In genomic region chr15:39777497-39777896, GRCh38 we compare ENCODE assay signal across 31 cellular contexts. TPM values are rescaled to one million over a fixed set of nuclear protein-coding genes. Genes with fewer than 3 reads are reported as not detected.
DNase-seq lines count a peak whose midpoint lies in the region; ATAC-seq, FAIRE-seq and TF ChIP-seq lines count a peak whose summit lies in the region.
"Had no signal": no experiment of that assay in that cellular context is flagged by ENCODE, and none has a peak within 500 bp of the region (broad histone marks: within the 10 kb centered on the region; RNA-seq: fewer than 3 reads in every experiment).

No MANE protein-coding gene starts in this region.

- no peak overlapping the region for H3K4me3 Mint-ChIP-seq in activated T-helper 17 cell treated with anti-CD3 and anti-CD28 coated beads, Interleukin-2, amount 50 U/mL, for 72 hours
- H3K4me3 Mint-ChIP-seq: activated B cell treated with CpG ODN at 0.5 μM for 24 hours; activated naive CD4-positive, alpha-beta T cell treated with anti-CD3 and anti-CD28 coated beads, Interleukin-2, amount 10 ng/mL, durations not matched to agents 7 days and 5 days; CD4-positive, alpha-beta T cell; natural killer cell treated with Interleukin-12 subunit alpha and Interleukin-12 subunit beta and Interleukin-15 and Interleukin-18, amount 100 ng/mL, for 72 hours had no signal

- H3K27ac ChIP-seq in HepG2 (ENCODE audit: extremely low read length, insufficient read depth, low read length) (no peak overlapping the region), right lobe of liver (no peak overlapping the region), iPS-18a (ENCODE audit: low read length) (peak overlapping the region; percentile 43), PC-3 (ENCODE audit: low read length) (no peak overlapping the region)
- H3K27ac ChIP-seq: breast epithelium, epithelial cell of prostate, lower lobe of right lung, Peyer's patch, sigmoid colon, testis, uterus had no signal

- peaks cover 24% of the 10 kb centered on the region for H3K4me1 ChIP-seq in HepG2 (ENCODE audit: insufficient read depth, low read length)
- H3K4me1 ChIP-seq in right lobe of liver, result no peaks in the 10 kb centered on the region
- peaks cover 12% of the 10 kb centered on the region for H3K4me1 ChIP-seq in iPS-18a (ENCODE audit: control insufficient read depth, low read depth, low read length)
- peaks cover 8% of the 10 kb centered on the region for H3K4me1 ChIP-seq in PC-3 (ENCODE audit: insufficient read depth, low read length)
- H3K4me1 ChIP-seq: breast epithelium, Peyer's patch, testis had no signal

- H3K9me2 ChIP-seq in PC-3 (replicated peaks; ENCODE audit: low read length), result no peaks in the 10 kb centered on the region

- no peaks in the 10 kb centered on the region for H4K20me1 ChIP-seq in HepG2 (ENCODE audit: insufficient read depth, low read length)
- no peaks in the 10 kb centered on the region for H4K20me1 ChIP-seq in PC-3 (ENCODE audit: low read length)

- H3K27me3 Mint-ChIP-seq in activated T-helper 17 cell treated with anti-CD3 and anti-CD28 coated beads, Interleukin-2, amount 50 U/mL, for 72 hours, result peaks cover 3% of the 10 kb centered on the region
- H3K27me3 Mint-ChIP-seq: CD4-positive, alpha-beta T cell had no signal

- H3K9ac ChIP-seq in HepG2 (ENCODE audit: insufficient read depth, low read depth, low read length) (no peak overlapping the region), iPS-18a (ENCODE audit: low read length) (no peak overlapping the region), PC-3 (ENCODE audit: low read length) (no peak overlapping the region)

- no peak for TF ChIP-seq POLR2A in HepG2 (IDR thresholded peaks at IDR 0.05; ENCODE audit: insufficient read depth in 1 of 2, low read depth in 2 of 2, low read length in 2 of 2)
- TF ChIP-seq POLR2A in right lobe of liver (IDR thresholded peaks at IDR 0.05), result no peak

- no peak; the same call in 2 of the 3 replicates for ATAC-seq in HepG2
- no peak for ATAC-seq in right lobe of liver
- no peak for ATAC-seq in activated T-helper 17 cell treated with anti-CD3 and anti-CD28 coated beads, Interleukin-2, amount 50 U/mL, for 72 hours (replicated peaks)
- ATAC-seq in HG02981 (IDR thresholded peaks at IDR 0.05; ENCODE audit: unreplicated experiment), result no peak
- no peak for ATAC-seq in PC-3
- ATAC-seq: lower lobe of right lung; natural killer cell treated with Interleukin-12 subunit alpha and Interleukin-12 subunit beta and Interleukin-15 and Interleukin-18, amount 100 ng/mL, for 72 hours had no signal

- POLR2A ChIA-PET in HepG2 (lab: Yijun Ruan, JAX), result no interaction called here
- POLR2A ChIA-PET in PC-3 (lab: Charles Lee; ENCODE audit: unreplicated experiment), result no interaction called here

- BruUV-seq in HepG2 (replicated peaks; lab: Mats Ljungman, UMichigan) (no TSS peak), PC-3 (replicated peaks; lab: Mats Ljungman, UMichigan) (no TSS peak)

- no peaks in the 10 kb centered on the region for H3K27me3 ChIP-seq in HepG2 (ENCODE audit: control insufficient read depth in 1 of 2, insufficient read depth in 2 of 2, low read length in 2 of 2)
- H3K27me3 ChIP-seq in right lobe of liver, result no peaks in the 10 kb centered on the region
- no peaks in the 10 kb centered on the region for H3K27me3 ChIP-seq in iPS-18a (ENCODE audit: control insufficient read depth, insufficient read depth, low read length)
- H3K27me3 ChIP-seq in PC-3 (ENCODE audit: low read length), result no peaks in the 10 kb centered on the region
- H3K27me3 ChIP-seq: breast epithelium, Peyer's patch, sigmoid colon, testis, uterus had no signal

- H3K36me3 Mint-ChIP-seq in activated T-helper 17 cell treated with anti-CD3 and anti-CD28 coated beads, Interleukin-2, amount 50 U/mL, for 72 hours (ENCODE audit: low read depth), result no peaks in the 10 kb centered on the region
- H3K36me3 Mint-ChIP-seq: natural killer cell treated with Interleukin-12 subunit alpha and Interleukin-12 subunit beta and Interleukin-15 and Interleukin-18, amount 100 ng/mL, for 72 hours had no signal

- no peak overlapping the region for H2AFZ ChIP-seq in HepG2 (ENCODE audit: low read length)
- no peak overlapping the region for H2AFZ ChIP-seq in PC-3 (ENCODE audit: low read length)

- peak overlapping the region; percentile 64 for H3K27ac Mint-ChIP-seq in activated T-helper 17 cell treated with anti-CD3 and anti-CD28 coated beads, Interleukin-2, amount 50 U/mL, for 72 hours
- H3K27ac Mint-ChIP-seq: activated B cell treated with CpG ODN at 0.5 μM for 24 hours; CD4-positive, alpha-beta T cell; natural killer cell treated with Interleukin-12 subunit alpha and Interleukin-12 subunit beta and Interleukin-15 and Interleukin-18, amount 100 ng/mL, for 72 hours had no signal

- H3K36me3 ChIP-seq in HepG2 (replicated peaks in 1 of 2; ENCODE audit: control insufficient read depth in 1 of 2, insufficient read depth in 2 of 2, low read length in 2 of 2) (no peaks in the 10 kb centered on the region), right lobe of liver (no peaks in the 10 kb centered on the region), iPS-18a (ENCODE audit: control insufficient read depth, low read depth, low read length) (no peaks in the 10 kb centered on the region), PC-3 (ENCODE audit: low read depth, low read length) (no peaks in the 10 kb centered on the region)
- H3K36me3 ChIP-seq: breast epithelium, lower lobe of right lung, Peyer's patch, sigmoid colon, uterus had no signal

- peaks cover 25% of the 10 kb centered on the region for H3K4me1 Mint-ChIP-seq in activated T-helper 17 cell treated with anti-CD3 and anti-CD28 coated beads, Interleukin-2, amount 50 U/mL, for 72 hours

- TF ChIP-seq EP300 in HepG2 (IDR thresholded peaks at IDR 0.05; ENCODE audit: low read depth in 2 of 2, low read length in 2 of 2) (no peak), HepG2 (CRISPR knock-in tag; IDR thresholded peaks at IDR 0.05; ENCODE audit: borderline replicate concordance) (no peak)

- TF ChIP-seq CTCF in HepG2 (CRISPR knock-in tag; IDR thresholded peaks at IDR 0.05) (no peak), right lobe of liver (IDR thresholded peaks at IDR 0.05) (no peak), PC-3 (conservative IDR thresholded peaks at IDR 0.05; ENCODE audit: low read depth, low read length) (no peak)

- H3K4me3 ChIP-seq in HepG2 (replicated peaks in 1 of 3; ENCODE audit: insufficient read depth in 1 of 3, low read depth in 2 of 3, low read length in 3 of 3) (no peak overlapping the region), right lobe of liver (no peak overlapping the region), iPS-18a (ENCODE audit: low read length) (no peak overlapping the region), PC-3 (ENCODE audit: low read length) (no peak overlapping the region)
- H3K4me3 ChIP-seq: breast epithelium, lower lobe of right lung, Peyer's patch, sigmoid colon, testis, uterus had no signal

- CTCF ChIA-PET in HepG2 (lab: Yijun Ruan, JAX; ENCODE audit: low intra/inter-chr PET ratio, low total read pairs) (no interaction called here), PC-3 (lab: Charles Lee) (no interaction called here)

- H3K9me3 ChIP-seq in HepG2 (ENCODE audit: low read length) (no peaks in the 10 kb centered on the region), right lobe of liver (no peaks in the 10 kb centered on the region), iPS-18a (ENCODE audit: control insufficient read depth, low read depth, low read length) (no peaks in the 10 kb centered on the region), PC-3 (ENCODE audit: low read length) (no peaks in the 10 kb centered on the region)
- H3K9me3 ChIP-seq: breast epithelium, lower lobe of right lung, Peyer's patch, sigmoid colon, testis, uterus had no signal

- no peaks in the 10 kb centered on the region for H3K9me3 Mint-ChIP-seq in activated T-helper 17 cell treated with anti-CD3 and anti-CD28 coated beads, Interleukin-2, amount 50 U/mL, for 72 hours
- H3K9me3 Mint-ChIP-seq: activated B cell treated with CpG ODN at 0.5 μM for 24 hours; CD4-positive, alpha-beta T cell; natural killer cell treated with Interleukin-12 subunit alpha and Interleukin-12 subunit beta and Interleukin-15 and Interleukin-18, amount 100 ng/mL, for 72 hours had no signal

- H3F3A ChIP-seq in PC-3 (ENCODE audit: low read length, unreplicated experiment), result no peaks in the 10 kb centered on the region

- intact Hi-C loops in HepG2 (cut with micrococcal nuclease; ENCODE audit: unreplicated experiment) (no loop called here), right lobe of liver (cut with DNase I) (no loop called here), PC-3 (cut with micrococcal nuclease) (no loop called here)

- TF ChIP-seq RAD21 in HepG2 (CRISPR knock-in tag; IDR thresholded peaks at IDR 0.05), result no peak

- no peak for DNase-seq in HepG2 (ENCODE audit: low spot score)
- no peak for DNase-seq in right lobe of liver
- DNase-seq in PC-3, result no peak
- DNase-seq in activated naive CD4-positive, alpha-beta T cell treated with Interleukin-2 at 50 U/mL for 16 hours, result no peak
- no peak for DNase-seq in kidney glomerular epithelial cell (lab: John Stamatoyannopoulos, UW)
- DNase-seq: activated B cell treated with CpG ODN at 0.5 μM for 24 hours; activated CD4-positive, alpha-beta T cell treated with anti-CD3 and anti-CD28 coated beads, Interleukin-2, amount 50 U/mL, for 1 hour; activated naive CD4-positive, alpha-beta T cell treated with anti-CD3 and anti-CD28 coated beads, Interleukin-2, amount 10 ng/mL, durations not matched to agents 7 days and 5 days; activated T-cell treated with anti-CD3 and anti-CD28 coated beads, Interleukin-2, amount 50 U/mL, for 48 hours; CD4-positive, alpha-beta T cell; head of caudate nucleus; lower lobe of right lung; NCI-H1105; NCI-H1930; NCI-H526; Peyer's patch; posterior cingulate gyrus; SIG-M5; sigmoid colon; stimulated activated naive CD4-positive, alpha-beta T cell; SW 1271; T1000; testis; uterus had no signal

- peak overlapping the region; percentile 10 for H3K4me2 ChIP-seq in HepG2 (ENCODE audit: low read depth, low read length)
- H3K4me2 ChIP-seq in PC-3 (ENCODE audit: low read length), result no peak overlapping the region

- no peak for FAIRE-seq in HepG2 (lab: Jason Lieb, UNC)
- FAIRE-seq: A204.1 had no signal

- H3K79me2 ChIP-seq in HepG2 (ENCODE audit: insufficient read depth, low read length), result no peaks in the 10 kb centered on the region
- H3K79me2 ChIP-seq in PC-3 (ENCODE audit: low read length), result no peaks in the 10 kb centered on the region

- in situ Hi-C loops in HepG2 (cut with HindIII; ENCODE audit: extremely low pct_ligation_motif_present, low pct_unique_long_range_greater_than_20kb), result no loop called here

- 41% methylated on average over 4 of the region's 4 CpGs for WGBS in HepG2 (ENCODE audit: low lambda C conversion rate)
- 47% methylated on average over 3 of the region's 4 CpGs for WGBS in right lobe of liver (ENCODE audit: insufficient coverage, low coverage, low lambda C conversion rate, missing lambda C conversion rate)

RNA-seq across cellular contexts. Expression of gene FSIP1, which starts 5.1 kb away (rescaled TPM):
- total RNA-seq in HepG2 (2016; rRNA removed; fragmentation: Illumina TruSeq; extraction: Trizol) (0.11 and 0.18 TPM in 2 replicates), right lobe of liver (under 1 TPM in 5 of 6 experiments, not detected in 1; 0.07 to 0.74 (median 0.35) TPM), PC-3 (2014; rRNA removed) (0.07 and 0.81 TPM in 2 replicates)
- 0.20 TPM in 1 of 2 replicates, not detected in the other for total RNA-seq in HepG2 (2016; cell fraction: cytosol; rRNA removed; fragmentation: Illumina TruSeq; extraction: Trizol; ENCODE audit: low read depth)
- 0.12 and 0.13 TPM in 2 replicates for total RNA-seq in HepG2 (2016; cell fraction: insoluble cytoplasmic fraction; rRNA removed; fragmentation: Illumina TruSeq; extraction: Trizol)
- not detected in 2 replicates for total RNA-seq in HepG2 (2016; cell fraction: membrane; rRNA removed; fragmentation: Illumina TruSeq; extraction: Trizol)
- 0.31 TPM in 1 of 2 replicates, not detected in the other for total RNA-seq in HepG2 (2016; cell fraction: nucleus; rRNA removed; fragmentation: Illumina TruSeq; extraction: Trizol)
- not detected in 2 replicates for polyA plus RNA-seq in HepG2 (2011; rRNA removed)
- not detected in 2 replicates for polyA plus RNA-seq in HepG2 (2011; cell fraction: cytosol; rRNA removed)
- not detected in 2 replicates for polyA plus RNA-seq in HepG2 (2011; cell fraction: nucleus; rRNA removed)
- 0.05 and 0.09 TPM in 2 replicates for polyA plus RNA-seq in HepG2 (2012)
- not detected in 2 replicates for polyA plus RNA-seq in HepG2 (2016; cell fraction: cytosol; fragmentation: Illumina TruSeq; extraction: Trizol; ENCODE audit: low read depth)
- 0.08 TPM in 2 replicates for polyA plus RNA-seq in HepG2 (2016; cell fraction: insoluble cytoplasmic fraction; fragmentation: Illumina TruSeq; extraction: Trizol; ENCODE audit: low read depth)
- not detected in 2 replicates for polyA plus RNA-seq in HepG2 (2016; cell fraction: membrane; fragmentation: Illumina TruSeq; extraction: Trizol; ENCODE audit: low read depth)
- 0.82 TPM in 1 of 2 replicates, not detected in the other for polyA plus RNA-seq in HepG2 (2016; cell fraction: nucleus; fragmentation: Illumina TruSeq; extraction: Trizol; ENCODE audit: insufficient read depth, low read depth)
- 0.04 TPM in 1 of 2 replicates, not detected in the other for polyA minus RNA-seq in HepG2 (2011; rRNA and poly(A)+ RNA removed; ENCODE audit: low replicate concordance)
- not detected in 2 replicates for polyA minus RNA-seq in HepG2 (2011; cell fraction: cytosol; rRNA and poly(A)+ RNA removed)
- 0.25 TPM in 1 of 2 replicates, not detected in the other for polyA minus RNA-seq in HepG2 (2011; cell fraction: nucleus; rRNA and poly(A)+ RNA removed)
- under 1 TPM; 0.32 to 0.34 TPM for total RNA-seq in activated T-helper 17 cell treated with anti-CD3 and anti-CD28 coated beads, Interleukin-2, amount 50 U/mL, for 72 hours
- total RNA-seq: Peyer's patch had no signal
